Comparison of ENCODE assay signal across 25 cellular contexts in the genomic region with DNA sequence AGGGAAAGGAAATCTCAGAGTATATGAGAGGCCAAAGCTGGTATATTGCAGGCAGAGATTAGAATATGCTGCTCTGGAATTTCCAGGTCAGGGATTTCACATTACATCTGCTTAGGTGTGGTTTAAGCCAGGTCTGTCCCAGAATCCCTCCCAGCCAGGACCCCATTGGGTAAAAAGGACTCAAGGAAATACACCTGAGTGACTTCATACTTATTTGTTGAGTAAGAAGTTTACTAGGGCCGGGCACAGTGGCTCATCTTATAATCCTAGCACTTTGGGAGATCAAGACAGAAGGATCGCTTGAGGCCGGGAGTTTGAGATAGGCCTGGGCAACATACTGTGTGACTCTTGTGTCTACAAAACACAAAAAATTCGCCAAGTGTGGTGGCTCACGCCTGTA. TPM values are rescaled to one million over a fixed set of nuclear protein-coding genes. Genes with fewer than 3 reads are reported as not detected.
"Had no signal": no experiment of that assay in that cellular context is flagged by ENCODE, and none has a peak within 500 bp of the region (broad histone marks: within the 10 kb centered on the region; RNA-seq: fewer than 3 reads in every experiment).

No MANE protein-coding gene starts in this region.

- H3K36me3 ChIP-seq: colonic mucosa, gastroesophageal sphincter, left ventricle myocardium inferior, lower lobe of right lung, neutrophil, suprapubic skin, tibial artery, upper lobe of right lung, vagina had no signal

- H3K9me3 ChIP-seq: colonic mucosa, gastroesophageal sphincter, left ventricle myocardium inferior, lower lobe of right lung, neutrophil, psoas muscle, right lobe of liver, suprapubic skin, tibial artery, upper lobe of right lung, vagina had no signal

- H3K27ac ChIP-seq: colonic mucosa, gastroesophageal sphincter, left ventricle myocardium inferior, lower lobe of right lung, neutrophil, psoas muscle, right lobe of liver, suprapubic skin, tibial artery, upper lobe of right lung, vagina had no signal

- DNase-seq: cerebellar nuclear complex; colonic mucosa; dermis blood vessel endothelial cell; glutamatergic neuron; immature natural killer cell; left cardiac atrium; left ventricle myocardium inferior; lower lobe of right lung; mesenchymal stem cell; midbrain; naive B cell; nephron progenitor cell; psoas muscle; retina; right lobe of liver; stimulated activated naive CD4-positive, alpha-beta T cell treated with Interleukin-2 at 50 U/mL for 16 hours; tibial artery; upper lobe of right lung had no signal

- H3K4me1 ChIP-seq: colonic mucosa, gastroesophageal sphincter, left ventricle myocardium inferior, psoas muscle, suprapubic skin, tibial artery, upper lobe of right lung, vagina had no signal

- H3K27me3 ChIP-seq: colonic mucosa, gastroesophageal sphincter, right lobe of liver, suprapubic skin, tibial artery, upper lobe of right lung, vagina had no signal

- H3K4me3 ChIP-seq: colonic mucosa, gastroesophageal sphincter, left ventricle myocardium inferior, lower lobe of right lung, psoas muscle, right lobe of liver, suprapubic skin, tibial artery, upper lobe of right lung, vagina had no signal

RNA-seq across cellular contexts. Expression of a gene that starts 7.2 kb away (rescaled TPM):
- polyA plus RNA-seq: keratinocyte had no signal

RNA-seq across cellular contexts. Expression of a gene that starts 44.3 kb away (rescaled TPM):
- polyA plus RNA-seq: endothelial cell of umbilical vein, fibroblast of lung, keratinocyte had no signal
